In genomic region chr9:134372621-134373267, GRCh38 we compare ENCODE assay signal across 13 cellular contexts. TPM values are rescaled to one million over a fixed set of nuclear protein-coding genes. Genes with fewer than 3 reads are reported as not detected.
DNase-seq lines count a peak whose midpoint lies in the region; ATAC-seq and TF ChIP-seq lines count a peak whose summit lies in the region.
"Had no signal": no experiment of that assay in that cellular context is flagged by ENCODE, and none has a peak within 500 bp of the region (broad histone marks: within the 10 kb centered on the region; RNA-seq: fewer than 3 reads in every experiment).

No MANE protein-coding gene starts in this region.

- peak overlapping the region; percentile 53 to 56 for H3K4me3 ChIP-seq in neutrophil (ENCODE audit: low read depth in 1 of 2, low read length in 1 of 2)

- H3K27ac ChIP-seq in foreskin keratinocyte (peak overlapping the region; percentile 65), neutrophil (peak overlapping the region; percentile 99)

- H3K27me3 ChIP-seq in foreskin keratinocyte, result no peaks in the 10 kb centered on the region
- H3K27me3 ChIP-seq in neutrophil, result no peaks in the 10 kb centered on the region

- H3K36me3 ChIP-seq in neutrophil, result no peaks in the 10 kb centered on the region

- ATAC-seq in foreskin keratinocyte, result no peak
- no peak for ATAC-seq in GM19467 (IDR thresholded peaks at IDR 0.05; ENCODE audit: unreplicated experiment)
- no peak for ATAC-seq in HG03342 (IDR thresholded peaks at IDR 0.05; ENCODE audit: unreplicated experiment)
- ATAC-seq: activated T-cell treated with anti-CD3 and anti-CD28 coated beads, Interleukin-2, amount 50 U/mL, for 72 hours had no signal

- no peak for TF ChIP-seq CTCF in foreskin keratinocyte (conservative IDR thresholded peaks at IDR 0.05)
- TF ChIP-seq CTCF in neutrophil (IDR thresholded peaks at IDR 0.05), result peak; percentile 7

- H3K4me1 ChIP-seq in foreskin keratinocyte, result peaks cover 11% of the 10 kb centered on the region
- peaks cover 96% of the 10 kb centered on the region in 2 experiments for H3K4me1 ChIP-seq in neutrophil (ENCODE audit: control insufficient read depth in 1 of 2, insufficient read depth in 1 of 2, low read depth in 1 of 2, low read length in 1 of 2)

- no peaks in the 10 kb centered on the region for H3K9me3 ChIP-seq in neutrophil

- peak; percentile 91 for DNase-seq in AG20443 (ENCODE audit: low spot score)
- peak; percentile 85 for DNase-seq in SKM-1 treated with dmso at 0.1 percent for 144 hours (lab: John Stamatoyannopoulos, UW; ENCODE audit: unreplicated experiment)
- no peak for DNase-seq in foreskin keratinocyte
- no peak for DNase-seq in DMS 273 (lab: John Stamatoyannopoulos, UW; ENCODE audit: unreplicated experiment)
- DNase-seq in NCI-H1930 (lab: John Stamatoyannopoulos, UW), result no peak
- DNase-seq: activated T-cell treated with anti-CD3 and anti-CD28 coated beads, Interleukin-2, amount 50 U/mL, for 72 hours; CD4-positive, alpha-beta T cell; effector CD4-positive, alpha-beta T cell; NCI-H2029 treated with DMSO at 0.1 percent for 48 hours; stimulated activated CD4-positive, alpha-beta T cell treated with anti-CD3 and anti-CD28 coated beads, Interleukin-2, amount 100 ng/mL, for 24 hours had no signal

RNA-seq across cellular contexts. Expression of gene RXRA, which starts 46.5 kb away (rescaled TPM):
- 24.1 and 25.2 TPM in 2 replicates for total RNA-seq in foreskin keratinocyte
- 16.5 and 18.3 TPM in 2 replicates for polyA plus RNA-seq in foreskin keratinocyte

Comparison
In these comparisons a context has a peak if more than half of its experiments do, and no peak if none do; other contexts are left out.
1. DNase-seq: peak in AG20443 (single experiment) and SKM-1 treated with dmso at 0.1 percent for 144 hours (single experiment); none in foreskin keratinocyte (0 of 2), DMS 273 (single experiment) and NCI-H1930 (0 of 2).